19 cellular contexts compared by ENCODE assay signal in genomic region chr13:49093376-49093775, GRCh38.
"Had no signal": no experiment of that assay in that cellular context is flagged by ENCODE, and none has a peak within 500 bp of the region (broad histone marks: within the 10 kb centered on the region; RNA-seq: fewer than 3 reads in every experiment).

No MANE protein-coding gene starts in this region.

- FAIRE-seq: astrocyte had no signal

- DNase-seq: activated B cell treated with CpG ODN at 0.5 μM for 24 hours; activated CD4-positive, alpha-beta T cell treated with anti-CD3 and anti-CD28 coated beads for 1 hour; activated CD4-positive, alpha-beta T cell treated with anti-CD3 and anti-CD28 coated beads, Interleukin-2, amount 10 ng/mL, durations not matched to agents 24 days and 14 days; activated CD4-positive, alpha-beta T cell treated with anti-CD3 and anti-CD28 coated beads, Interleukin-2, amount 50 U/mL, for 48 hours; activated CD8-positive, alpha-beta memory T cell treated with anti-CD3 and anti-CD28 coated beads for 24 hours; activated effector memory CD4-positive, alpha-beta T cell treated with anti-CD3 and anti-CD28 coated beads, Interleukin-2, amount 50 U/mL, for 16 hours; activated naive CD4-positive, alpha-beta T cell treated with Interleukin-2 at 50 U/mL for 16 hours; activated T-cell treated with anti-CD3 and anti-CD28 coated beads, Interleukin-2, amount 50 U/mL, for 4 hours; amygdala; NCI-H1092 treated with DMSO at 0.1 percent for 48 hours; NCI-H1436; NCI-H1694 treated with DMSO at 0.1 percent for 48 hours; NCI-H2029 treated with DMSO at 0.1 percent for 48 hours; NCI-H510A treated with DMSO at 0.1 percent for 48 hours; NCI-H69; SHP77 treated with DMSO at 0.1 percent for 48 hours; T-helper 9 cell had no signal

- ATAC-seq: activated naive CD4-positive, alpha-beta T cell treated with anti-CD3 and anti-CD28 coated beads, Interleukin-2, amount 50 U/mL, for 72 hours; activated T-cell treated with anti-CD3 and anti-CD28 coated beads, Interleukin-2, amount 50 U/mL, for 4 hours had no signal
